ENCODE assay signal across 8 cellular contexts in genomic region chr1:201468844-201469644, GRCh38. TPM values are rescaled to one million over a fixed set of nuclear protein-coding genes. Genes with fewer than 3 reads are reported as not detected.
DNase-seq lines count a peak whose midpoint lies in the region; ATAC-seq lines count a peak whose summit lies in the region.

TSS of gene PHLDA3 (minus strand) at chr1:201469188. CDS start at chr1:201468786, 402 bp downstream.

- POLR2A ChIA-PET in CD8-positive, alpha-beta memory T cell (lab: Charles Lee), result no interaction called here

- H3K4me1 Mint-ChIP-seq in CD8-positive, alpha-beta memory T cell, result peaks cover 5 to 10% (median 6%) of the 10 kb centered on the region in 3 donors
- peaks cover 7% of the 10 kb centered on the region for H3K4me1 Mint-ChIP-seq in activated naive CD8-positive, alpha-beta T cell treated with anti-CD3 and anti-CD28 coated beads, Interleukin-2, amount 50 U/mL, for 24 hours

- no peaks in the 10 kb centered on the region for H3K36me3 Mint-ChIP-seq in CD8-positive, alpha-beta memory T cell
- no peaks in the 10 kb centered on the region for H3K36me3 Mint-ChIP-seq in activated naive CD8-positive, alpha-beta T cell treated with anti-CD3 and anti-CD28 coated beads, Interleukin-2, amount 50 U/mL, for 24 hours (ENCODE audit: low read depth)

- ATAC-seq in GM19397 (IDR thresholded peaks at IDR 0.05; ENCODE audit: unreplicated experiment) (peak; percentile 84), HG03520 (IDR thresholded peaks at IDR 0.05; ENCODE audit: unreplicated experiment) (peak; percentile 68), HG02840 (IDR thresholded peaks at IDR 0.05; ENCODE audit: low FRiP score, unreplicated experiment) (no peak)
- ATAC-seq in activated naive CD8-positive, alpha-beta T cell treated with anti-CD3 and anti-CD28 coated beads, Interleukin-2, amount 50 U/mL, for 24 hours, result peak; percentile 81

- H3K4me3 Mint-ChIP-seq in CD8-positive, alpha-beta memory T cell, result peak within 1 kb of the TSS; percentile 44 to 67 (median 56)
- H3K4me3 Mint-ChIP-seq in activated naive CD8-positive, alpha-beta T cell treated with anti-CD3 and anti-CD28 coated beads, Interleukin-2, amount 50 U/mL, for 24 hours, result peak within 1 kb of the TSS; percentile 43

- intact Hi-C loops in head of caudate nucleus (cut with DNase I), result loop anchor here (2.0 kb wide), 1 partner anchor 20 kb away; no protein-coding TSS in a partner anchor

- H3K36me3 ChIP-seq in CD8-positive, alpha-beta memory T cell (ENCODE audit: insufficient read depth, low read length), result no peaks in the 10 kb centered on the region
- peaks cover 40% of the 10 kb centered on the region for H3K36me3 ChIP-seq in NT2/D1 (ENCODE audit: insufficient read depth, insufficient read length, low read length)

- H3K9ac ChIP-seq in NT2/D1 (ENCODE audit: insufficient read length, low read depth), result peak within 1 kb of the TSS; percentile 95

- peak within 1 kb of the TSS in 1 of 8 donors; percentile 81 for H3K27ac Mint-ChIP-seq in CD8-positive, alpha-beta memory T cell
- H3K27ac Mint-ChIP-seq in activated naive CD8-positive, alpha-beta T cell treated with anti-CD3 and anti-CD28 coated beads, Interleukin-2, amount 50 U/mL, for 24 hours, result no peak within 1 kb of the TSS

- peaks cover 22 to 60% of the 10 kb centered on the region in 2 donors for H3K27me3 Mint-ChIP-seq in CD8-positive, alpha-beta memory T cell
- peaks cover 47% of the 10 kb centered on the region for H3K27me3 Mint-ChIP-seq in activated naive CD8-positive, alpha-beta T cell treated with anti-CD3 and anti-CD28 coated beads, Interleukin-2, amount 50 U/mL, for 24 hours

- no peaks in the 10 kb centered on the region for H3K9me3 ChIP-seq in CD8-positive, alpha-beta memory T cell (ENCODE audit: low read length)
- H3K9me3 ChIP-seq in NT2/D1 (ENCODE audit: insufficient read depth, low read length), result no peaks in the 10 kb centered on the region

- H3K27ac ChIP-seq in CD8-positive, alpha-beta memory T cell (ENCODE audit: low read depth, low read length), result no peak within 1 kb of the TSS

- H3K27me3 ChIP-seq in CD8-positive, alpha-beta memory T cell (ENCODE audit: insufficient read depth, low read length, poor library complexity, severe bottlenecking), result peaks cover 9% of the 10 kb centered on the region
- H3K27me3 ChIP-seq in NT2/D1 (ENCODE audit: insufficient read depth, insufficient read length), result peaks cover 38% of the 10 kb centered on the region

- DNase-seq in CD8-positive, alpha-beta memory T cell, result no peak
- DNase-seq in NT2/D1 (ENCODE audit: low read depth, low spot score), result no peak
- DNase-seq in activated naive CD8-positive, alpha-beta T cell treated with anti-CD3 and anti-CD28 coated beads, Interleukin-2, amount 50 U/mL, for 24 hours, result peak; percentile 43
- DNase-seq in head of caudate nucleus, result peak; percentile 81 to 98 (median 93)
- peak; percentile 86 for DNase-seq in occipital lobe (lab: John Stamatoyannopoulos, UW)

- no peak within 1 kb of the TSS for H3K4me3 ChIP-seq in CD8-positive, alpha-beta memory T cell (ENCODE audit: low read length)
- peak within 1 kb of the TSS; percentile 90 for H3K4me3 ChIP-seq in NT2/D1 (ENCODE audit: insufficient read length, low read depth)

- CTCF ChIA-PET in CD8-positive, alpha-beta memory T cell (lab: Charles Lee), result interaction anchor here (1.1 kb wide), 1 partner anchor 12 kb away, joined by 3 read pairs; no protein-coding TSS in a partner anchor

- H3K9me3 Mint-ChIP-seq in CD8-positive, alpha-beta memory T cell, result no peaks in the 10 kb centered on the region
- H3K9me3 Mint-ChIP-seq in activated naive CD8-positive, alpha-beta T cell treated with anti-CD3 and anti-CD28 coated beads, Interleukin-2, amount 50 U/mL, for 24 hours, result no peaks in the 10 kb centered on the region

- H3K4me1 ChIP-seq in CD8-positive, alpha-beta memory T cell (ENCODE audit: insufficient read depth, low read length), result no peaks in the 10 kb centered on the region
- H3K4me1 ChIP-seq in NT2/D1 (ENCODE audit: insufficient read depth, insufficient read length), result peaks cover 20% of the 10 kb centered on the region

RNA-seq across cellular contexts. Expression of gene PHLDA3, which starts in this region (rescaled TPM):
- 10 to 100 TPM; 18.6 to 22.7 TPM for total RNA-seq in CD8-positive, alpha-beta memory T cell
- polyA plus RNA-seq in CD8-positive, alpha-beta memory T cell, result 1.0 TPM
- 9.8 TPM for total RNA-seq in occipital lobe

Comparison
In these comparisons a context has a peak if more than half of its experiments do, and no peak if none do; other contexts are left out.
1. DNase-seq: peak in activated naive CD8-positive, alpha-beta T cell treated with anti-CD3 and anti-CD28 coated beads, Interleukin-2, amount 50 U/mL, for 24 hours (single experiment), head of caudate nucleus (42 of 42) and occipital lobe (single experiment); none in CD8-positive, alpha-beta memory T cell (0 of 5) and NT2/D1 (single experiment).